27 cellular contexts compared by ENCODE assay signal in genomic region chr13:103497404-103497803, GRCh38.
"Had no signal": no experiment of that assay in that cellular context is flagged by ENCODE, and none has a peak within 500 bp of the region (broad histone marks: within the 10 kb centered on the region; RNA-seq: fewer than 3 reads in every experiment).

No MANE protein-coding gene starts in this region.

- H3K9me3 ChIP-seq: esophagus squamous epithelium, gastrocnemius medialis, lower lobe of right lung, mucosa of descending colon had no signal

- H3K27ac ChIP-seq: coronary artery, dorsolateral prefrontal cortex, epithelial cell of prostate, esophagus squamous epithelium, gastrocnemius medialis, heart right ventricle, left lung, lower lobe of right lung had no signal

- FAIRE-seq: colon, endometrium, islet of Langerhans, keratinocyte had no signal

- H3K4me1 ChIP-seq: esophagus squamous epithelium, gastrocnemius medialis, heart right ventricle, left lung, lower lobe of right lung had no signal

- H3K36me3 ChIP-seq: esophagus squamous epithelium, gastrocnemius medialis, heart right ventricle, left lung, lower lobe of right lung had no signal

- H3K27me3 ChIP-seq: dorsolateral prefrontal cortex, esophagus squamous epithelium, gastrocnemius medialis, heart right ventricle, left lung had no signal

- H3K4me3 ChIP-seq: coronary artery, dorsolateral prefrontal cortex, esophagus squamous epithelium, gastrocnemius medialis, heart right ventricle, left lung, lower lobe of right lung, mucosa of descending colon had no signal

- H3K27ac Mint-ChIP-seq: naive B cell; naive thymus-derived CD8-positive, alpha-beta T cell had no signal

- DNase-seq: dermis blood vessel endothelial cell; dorsolateral prefrontal cortex; effector CD4-positive, alpha-beta T cell; effector memory CD4-positive, alpha-beta T cell; erythroblast; esophagus squamous epithelium; foreskin fibroblast; foreskin melanocyte; gastrocnemius medialis; glutamatergic neuron; head of caudate nucleus; heart right ventricle; left cardiac atrium; left lung; left ventricle myocardium superior; lower lobe of right lung; mesenchymal stem cell; midbrain; mucosa of descending colon; naive B cell; naive thymus-derived CD8-positive, alpha-beta T cell had no signal

- H3K4me3 Mint-ChIP-seq: naive B cell; naive thymus-derived CD8-positive, alpha-beta T cell had no signal

- H3K27me3 Mint-ChIP-seq: naive B cell; naive thymus-derived CD8-positive, alpha-beta T cell had no signal

- H3K36me3 Mint-ChIP-seq: naive B cell; naive thymus-derived CD8-positive, alpha-beta T cell had no signal

- H3K4me1 Mint-ChIP-seq: naive B cell; naive thymus-derived CD8-positive, alpha-beta T cell had no signal
